ENCODE assay signal across 8 cellular contexts in the genomic region with DNA sequence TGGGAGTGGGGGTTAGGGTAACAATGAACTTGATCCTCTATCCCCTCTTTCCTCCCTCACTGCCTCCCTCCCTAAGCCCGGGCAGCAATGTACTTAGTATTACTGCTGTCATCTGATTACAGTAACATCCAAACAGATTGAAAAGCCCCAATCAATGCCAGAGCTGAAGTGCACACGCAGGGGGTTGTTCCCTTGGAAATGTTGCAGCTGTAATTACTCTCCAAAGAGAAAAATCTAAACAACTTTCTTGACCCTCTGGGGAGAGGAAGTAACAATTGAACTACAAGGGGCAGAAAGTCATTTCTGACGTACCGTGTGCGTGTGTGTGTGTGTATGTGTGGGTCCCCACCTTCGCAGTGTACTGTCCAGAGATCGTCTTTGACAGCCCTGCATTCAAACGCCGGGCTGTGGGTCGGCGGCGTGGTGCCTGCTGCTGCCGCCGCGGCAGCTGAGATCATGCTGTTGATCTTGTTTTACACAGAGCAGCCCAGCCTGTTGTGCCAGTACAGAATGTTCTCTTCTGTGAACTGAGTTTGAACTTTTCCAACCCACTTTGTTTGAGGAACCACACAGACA.
DNase-seq lines count a peak whose midpoint lies in the region; ATAC-seq, FAIRE-seq and TF ChIP-seq lines count a peak whose summit lies in the region.

No MANE protein-coding gene starts in this region.

- peaks cover 90% of the 10 kb centered on the region for H3K4me1 ChIP-seq in suprapubic skin
- H3K4me1 ChIP-seq in Caco-2 = no peaks in the 10 kb centered on the region

- H3K36me3 Mint-ChIP-seq in Caco-2 (ENCODE audit: insufficient read depth, unreplicated experiment) = peaks cover 6% of the 10 kb centered on the region

- peak; percentile 43 for DNase-seq in NCI-H1417 treated with DMSO at 0.1 percent for 48 hours (lab: John Stamatoyannopoulos, UW)
- peak; percentile 54 for DNase-seq in bronchial epithelial cell (ENCODE audit: low read depth)
- peak; percentile 94 to 97 for DNase-seq in lower leg skin (ENCODE audit: low spot score in 2 of 2)
- peak; percentile 93 to 94 for DNase-seq in suprapubic skin (ENCODE audit: low spot score in 2 of 2)
- no peak for DNase-seq in Caco-2
- no peak for DNase-seq in H4 (ENCODE audit: low spot score)

- CTCF ChIA-PET in Caco-2 (lab: Charles Lee) = no interaction called here

- TF ChIP-seq EP300 in suprapubic skin (IDR thresholded peaks at IDR 0.05) = peak; percentile 99

- no peaks in the 10 kb centered on the region for H3K27me3 ChIP-seq in bronchial epithelial cell (ENCODE audit: control insufficient read depth, insufficient read depth, low read length)
- H3K27me3 ChIP-seq in suprapubic skin = no peaks in the 10 kb centered on the region
- no peaks in the 10 kb centered on the region for H3K27me3 ChIP-seq in Caco-2 (replicated peaks; ENCODE audit: control insufficient read depth, insufficient read depth, low read length)

- no peaks in the 10 kb centered on the region for H3K36me3 ChIP-seq in bronchial epithelial cell (ENCODE audit: control insufficient read depth, insufficient read depth, low read length)
- H3K36me3 ChIP-seq in suprapubic skin = no peaks in the 10 kb centered on the region
- H3K36me3 ChIP-seq in Caco-2 (ENCODE audit: control insufficient read depth, insufficient read depth, low read length) = no peaks in the 10 kb centered on the region

- intact Hi-C loops in lower leg skin (cut with DNase I; ENCODE audit: low total_unique reads) (loop anchor here (5.0 kb wide), 1 partner anchor 63 kb away; no protein-coding TSS in a partner anchor), Caco-2 (cut with micrococcal nuclease; ENCODE audit: unreplicated experiment) (loop anchor here (5.0 kb wide), 2 partner anchors 58 to 122 kb away; no protein-coding TSS in a partner anchor)

- POLR2A ChIA-PET in Caco-2 (lab: Charles Lee) = no interaction called here

- H3K4me1 Mint-ChIP-seq in Caco-2 (ENCODE audit: low read depth, unreplicated experiment) = no peaks in the 10 kb centered on the region

- peak overlapping the region; percentile 96 for H3K27ac ChIP-seq in suprapubic skin

- no peak overlapping the region for H3K4me3 ChIP-seq in bronchial epithelial cell (ENCODE audit: low read depth, low read length)
- no peak overlapping the region for H3K4me3 ChIP-seq in lower leg skin (ENCODE audit: low read depth, poor library complexity, severe bottlenecking)
- H3K4me3 ChIP-seq in suprapubic skin = peak overlapping the region; percentile 23
- no peak overlapping the region for H3K4me3 ChIP-seq in Caco-2 (ENCODE audit: low read depth, low read length)

- H3K4me3 Mint-ChIP-seq in Caco-2 (ENCODE audit: unreplicated experiment) = no peak overlapping the region

- ATAC-seq in HG03135 (IDR thresholded peaks at IDR 0.05; ENCODE audit: unreplicated experiment) (no peak), HG02763 (IDR thresholded peaks at IDR 0.05; ENCODE audit: unreplicated experiment) (no peak)

- FAIRE-seq in bronchial epithelial cell (lab: Jason Lieb, UNC) = no peak

- H3K9me3 Mint-ChIP-seq in Caco-2 (ENCODE audit: unreplicated experiment) = no peaks in the 10 kb centered on the region

- no TSS peak for BruUV-seq in Caco-2 (replicated peaks; lab: Mats Ljungman, UMichigan)

- TF ChIP-seq POLR2A in lower leg skin (IDR thresholded peaks at IDR 0.05) (peak in 1 of 2 donors; percentile 26), suprapubic skin (IDR thresholded peaks at IDR 0.05) (peak in 1 of 2 donors; percentile 64)

- no peak overlapping the region for H3K27ac Mint-ChIP-seq in Caco-2 (ENCODE audit: unreplicated experiment)

- H3K9me3 ChIP-seq in suprapubic skin (no peaks in the 10 kb centered on the region), Caco-2 (no peaks in the 10 kb centered on the region)

- 6 to 11% methylated on average over 15 of the region's 15 CpGs for WGBS in lower leg skin, 2 donors
- WGBS in suprapubic skin = 3% methylated on average over 15 of the region's 15 CpGs

- TF ChIP-seq CTCF in bronchial epithelial cell (IDR thresholded peaks at IDR 0.05; ENCODE audit: insufficient read depth, low read length, severe bottlenecking) (no peak), lower leg skin (IDR thresholded peaks at IDR 0.05) (no peak), suprapubic skin (IDR thresholded peaks at IDR 0.05) (no peak), Caco-2 (IDR thresholded peaks at IDR 0.05; ENCODE audit: insufficient read depth in 1 of 2, low read depth in 1 of 2, low read length in 1 of 2, severe bottlenecking in 1 of 2, unreplicated experiment in 1 of 2) (no peak)

- no peaks in the 10 kb centered on the region for H3K27me3 Mint-ChIP-seq in Caco-2 (ENCODE audit: insufficient read depth, unreplicated experiment)

Comparison
In these comparisons a context has a peak if more than half of its experiments do, and no peak if none do; other contexts are left out.
1. DNase-seq: peak in NCI-H1417 treated with DMSO at 0.1 percent for 48 hours (single experiment), bronchial epithelial cell (single experiment), lower leg skin (2 of 2) and suprapubic skin (2 of 2); none in Caco-2 (0 of 2) and H4 (single experiment).